14 cellular contexts compared by ENCODE assay signal in genomic region chr19:56725829-56726424, GRCh38. TPM values are rescaled to one million over a fixed set of nuclear protein-coding genes. Genes with fewer than 3 reads are reported as not detected.
A peak's percentile ranks its signal among the peaks of the same experiment; 100 is the strongest.
DNase-seq lines count a peak whose midpoint lies in the region; ATAC-seq and TF ChIP-seq lines count a peak whose summit lies in the region.
"Had no signal": no experiment of that assay in that cellular context is flagged by ENCODE, and none has a peak within 500 bp of the region (broad histone marks: within the 10 kb centered on the region; RNA-seq: fewer than 3 reads in every experiment).

No MANE protein-coding gene starts in this region.

- no peak for TF ChIP-seq CTCF in fibroblast of pulmonary artery (IDR thresholded peaks at IDR 0.05; ENCODE audit: low read length, missing control alignments)
- TF ChIP-seq CTCF in retinal pigment epithelial cell (conservative IDR thresholded peaks at IDR 0.05; ENCODE audit: low read depth, low read length) = peak; percentile 37

- peaks cover 9% of the 10 kb centered on the region for H3K36me3 Mint-ChIP-seq in activated CD4-positive, alpha-beta memory T cell treated with anti-CD3 and anti-CD28 coated beads for 36 hours

- H3K4me1 Mint-ChIP-seq in activated CD4-positive, alpha-beta memory T cell treated with anti-CD3 and anti-CD28 coated beads for 36 hours (ENCODE audit: low read depth) = no peaks in the 10 kb centered on the region
- H3K4me1 Mint-ChIP-seq: activated naive CD8-positive, alpha-beta T cell treated with anti-CD3 and anti-CD28 coated beads, Interleukin-2, amount 10 ng/mL, durations not matched to agents 7 days and 5 days had no signal

- intact Hi-C loops in activated CD4-positive, alpha-beta memory T cell treated with anti-CD3 and anti-CD28 coated beads for 36 hours (cut with micrococcal nuclease) = no loop called here

- no peak overlapping the region for H3K4me3 ChIP-seq in fibroblast of pulmonary artery (replicated peaks; ENCODE audit: low read depth, low read length)
- H3K4me3 ChIP-seq in retinal pigment epithelial cell (ENCODE audit: low read length) = no peak overlapping the region
- H3K4me3 ChIP-seq: SJCRH30 had no signal

- DNase-seq in HT-29 (ENCODE audit: low spot score) = peak; percentile 11
- DNase-seq in RPMI7951 (ENCODE audit: low read depth) = peak; percentile 25
- DNase-seq in fibroblast of pulmonary artery (ENCODE audit: low read depth) = peak; percentile 1
- DNase-seq in retinal pigment epithelial cell (ENCODE audit: low read depth) = no peak
- no peak for DNase-seq in activated CD4-positive, alpha-beta memory T cell treated with anti-CD3 and anti-CD28 coated beads for 36 hours
- no peak for DNase-seq in dedifferentiated amniotic fluid mesenchymal stem cell (ENCODE audit: extremely low spot score)
- DNase-seq: activated CD8-positive, alpha-beta T cell treated with anti-CD3 and anti-CD28 coated beads for 36 hours; activated naive CD8-positive, alpha-beta T cell treated with anti-CD3 and anti-CD28 coated beads, Interleukin-2, amount 10 ng/mL, durations not matched to agents 7 days and 5 days; GF-D8; NCI-H1694 had no signal

- H3K9me3 Mint-ChIP-seq in activated CD4-positive, alpha-beta memory T cell treated with anti-CD3 and anti-CD28 coated beads for 36 hours = peaks cover 65% of the 10 kb centered on the region

- H3K4me3 Mint-ChIP-seq in activated CD4-positive, alpha-beta memory T cell treated with anti-CD3 and anti-CD28 coated beads for 36 hours = no peak overlapping the region
- H3K4me3 Mint-ChIP-seq: activated CD8-positive, alpha-beta T cell treated with anti-CD3 and anti-CD28 coated beads for 36 hours; activated naive CD8-positive, alpha-beta T cell treated with anti-CD3 and anti-CD28 coated beads, Interleukin-2, amount 10 ng/mL, durations not matched to agents 7 days and 5 days had no signal

- no peaks in the 10 kb centered on the region for H3K27me3 Mint-ChIP-seq in activated CD4-positive, alpha-beta memory T cell treated with anti-CD3 and anti-CD28 coated beads for 36 hours
- H3K27me3 Mint-ChIP-seq: activated CD8-positive, alpha-beta T cell treated with anti-CD3 and anti-CD28 coated beads for 36 hours; activated naive CD8-positive, alpha-beta T cell treated with anti-CD3 and anti-CD28 coated beads, Interleukin-2, amount 10 ng/mL, durations not matched to agents 7 days and 5 days had no signal

- ATAC-seq in GM18868 (IDR thresholded peaks at IDR 0.05; ENCODE audit: unreplicated experiment) (no peak), HG03520 (IDR thresholded peaks at IDR 0.05; ENCODE audit: unreplicated experiment) (no peak)
- ATAC-seq: activated CD8-positive, alpha-beta T cell treated with anti-CD3 and anti-CD28 coated beads for 36 hours; left lobe of liver had no signal

- CTCF ChIA-PET in activated CD4-positive, alpha-beta memory T cell treated with anti-CD3 and anti-CD28 coated beads for 36 hours (lab: Charles Lee) = no interaction called here

- POLR2A ChIA-PET in activated CD4-positive, alpha-beta memory T cell treated with anti-CD3 and anti-CD28 coated beads for 36 hours (lab: Charles Lee) = no interaction called here

- H3K27ac Mint-ChIP-seq in activated CD4-positive, alpha-beta memory T cell treated with anti-CD3 and anti-CD28 coated beads for 36 hours = no peak overlapping the region
- H3K27ac Mint-ChIP-seq: activated CD8-positive, alpha-beta T cell treated with anti-CD3 and anti-CD28 coated beads for 36 hours; activated naive CD8-positive, alpha-beta T cell treated with anti-CD3 and anti-CD28 coated beads, Interleukin-2, amount 10 ng/mL, durations not matched to agents 7 days and 5 days had no signal

RNA-seq across cellular contexts. Expression of gene ZNF835, which starts 54.4 kb away (rescaled TPM):
- not detected in 2 replicates for total RNA-seq in HT-29 (2014; rRNA removed; shearing (Covaris generic))
- 0.24 TPM in 1 of 2 replicates, not detected in the other for total RNA-seq in RPMI7951 (2014; rRNA removed; shearing (Covaris generic))
- 1 to 10 TPM in 1 of 2 experiments, under 1 TPM in 1; 0.97 to 2.2 TPM for total RNA-seq in activated CD4-positive, alpha-beta memory T cell treated with anti-CD3 and anti-CD28 coated beads for 36 hours

Comparison
In these comparisons a context has a peak if more than half of its experiments do, and no peak if none do; other contexts are left out.
1. DNase-seq: peak in HT-29 (single experiment), RPMI7951 (single experiment) and fibroblast of pulmonary artery (single experiment); none in retinal pigment epithelial cell (single experiment), activated CD4-positive, alpha-beta memory T cell treated with anti-CD3 and anti-CD28 coated beads for 36 hours (single experiment) and dedifferentiated amniotic fluid mesenchymal stem cell (single experiment).